In genomic region chr11:83724704-83725114, GRCh38 we compare ENCODE assay signal across 8 cellular contexts.
DNase-seq lines count a peak whose midpoint lies in the region; ATAC-seq and TF ChIP-seq lines count a peak whose summit lies in the region.

No MANE protein-coding gene starts in this region.

- H3K27me3 ChIP-seq in SK-N-SH (ENCODE audit: insufficient read depth) (no peaks in the 10 kb centered on the region), left ventricle myocardium inferior (ENCODE audit: low read depth) (no peaks in the 10 kb centered on the region)

- H2AFZ ChIP-seq in SK-N-SH (ENCODE audit: low read depth): peak overlapping the region; percentile 43; the same call in 1 of the 2 replicates

- no peaks in the 10 kb centered on the region for H4K20me1 ChIP-seq in SK-N-SH (ENCODE audit: insufficient read depth)

- H3F3A ChIP-seq in SK-N-SH (replicated peaks; ENCODE audit: insufficient read depth): no peaks in the 10 kb centered on the region

- no peak for ATAC-seq in GM21423 (IDR thresholded peaks at IDR 0.05; ENCODE audit: unreplicated experiment)

- H3K4me1 ChIP-seq in SK-N-SH (ENCODE audit: control insufficient read depth in 1 of 2, insufficient read depth in 2 of 2, low read depth in 1 of 2, low read length in 1 of 2): peaks cover 13 to 34% of the 10 kb centered on the region in 2 experiments; a peak in 3 of 4 replicates
- peaks cover 17% of the 10 kb centered on the region for H3K4me1 ChIP-seq in left ventricle myocardium inferior

- H3K27ac ChIP-seq in SK-N-SH (ENCODE audit: low read depth in 2 of 2, low read length in 1 of 2) (peak overlapping the region in 1 of 2 experiments; percentile 22; a peak in 1 of 4 replicates), left ventricle myocardium inferior (replicated peaks) (peak overlapping the region; percentile 10)

- H3K9me2 ChIP-seq in SK-N-SH: no peaks in the 10 kb centered on the region

- DNase-seq in GM03348 (ENCODE audit: low spot score): peak; percentile 9
- peak; percentile 27 for DNase-seq in SK-N-SH
- no peak for DNase-seq in left ventricle myocardium inferior
- DNase-seq in retina: peak; percentile 28
- DNase-seq in NCI-H1930 (lab: John Stamatoyannopoulos, UW): no peak
- no peak for DNase-seq in activated gamma-delta T cell (lab: John Stamatoyannopoulos, UW)
- DNase-seq in germinal center (ENCODE audit: low spot score): no peak

- TF ChIP-seq EP300 in SK-N-SH (IDR thresholded peaks at IDR 0.05; ENCODE audit: borderline replicate concordance in 1 of 2, low read depth in 1 of 2, low read length in 1 of 2): no peak

- CTCF ChIA-PET in SK-N-SH (lab: Yijun Ruan, JAX): interaction anchor here (0.8 to 4.4 kb wide), 6 partner anchors 15 to 434 kb away, joined by 3 to 30 read pairs (median 4); no protein-coding TSS in a partner anchor

- H3K9me3 ChIP-seq in SK-N-SH (no peaks in the 10 kb centered on the region), left ventricle myocardium inferior (replicated peaks) (no peaks in the 10 kb centered on the region)

- peak; percentile 30 for TF ChIP-seq RAD21 in SK-N-SH (IDR thresholded peaks at IDR 0.05; ENCODE audit: low read length)

- no peak overlapping the region for H3K9ac ChIP-seq in SK-N-SH

- intact Hi-C loops in left ventricle myocardium inferior (cut with micrococcal nuclease): no loop called here

- 62% methylated on average over 3 of the region's 3 CpGs for WGBS in SK-N-SH (ENCODE audit: low lambda C conversion rate)

- H3K4me2 ChIP-seq in SK-N-SH: no peak overlapping the region; the same call in 1 of the 2 replicates

- H3K36me3 ChIP-seq in SK-N-SH (replicated peaks in 1 of 2; ENCODE audit: control insufficient read depth in 1 of 2, insufficient read depth in 2 of 2, low read length in 1 of 2) (no peaks in the 10 kb centered on the region), left ventricle myocardium inferior (no peaks in the 10 kb centered on the region)

- H3K79me2 ChIP-seq in SK-N-SH (ENCODE audit: insufficient read depth): no peaks in the 10 kb centered on the region

- H3K4me3 ChIP-seq in SK-N-SH (ENCODE audit: low read depth in 2 of 2, low read length in 1 of 2) (no peak overlapping the region; a peak in 1 of 4 replicates), left ventricle myocardium inferior (peak overlapping the region; percentile 62)

- POLR2A ChIA-PET in SK-N-SH (lab: Yijun Ruan, JAX): no interaction called here

- TF ChIP-seq CTCF in SK-N-SH (IDR thresholded peaks at IDR 0.05) (no peak), left ventricle myocardium inferior (IDR thresholded peaks at IDR 0.05; ENCODE audit: borderline replicate concordance) (no peak)

TF ChIP-seq in SK-N-SH, 30 proteins besides CTCF, POLR2A, EP300 and RAD21:
- no peak for TF ChIP-seq RFX5 (IDR thresholded peaks at IDR 0.05; ENCODE audit: low read length)
- TF ChIP-seq SMC3 (IDR thresholded peaks at IDR 0.05; ENCODE audit: low read depth, low read length): no peak
- no peak for TF ChIP-seq RXRA (IDR thresholded peaks at IDR 0.05; ENCODE audit: borderline replicate concordance, low read depth)
- TF ChIP-seq FOSL2 (IDR thresholded peaks at IDR 0.05; ENCODE audit: borderline replicate concordance, low read depth): no peak
- TF ChIP-seq FOXJ3 (CRISPR knock-in tag; IDR thresholded peaks at IDR 0.05): no peak
- no peak for TF ChIP-seq PBX3 (IDR thresholded peaks at IDR 0.05)
- no peak for TF ChIP-seq REST (IDR thresholded peaks at IDR 0.05; ENCODE audit: low read depth, low read length)
- no peak for TF ChIP-seq SIN3A (IDR thresholded peaks at IDR 0.05; ENCODE audit: borderline replicate concordance, low read depth, low read length)
- TF ChIP-seq USF1 (IDR thresholded peaks at IDR 0.05; ENCODE audit: borderline replicate concordance, low read depth): no peak
- TF ChIP-seq IRF3 (IDR thresholded peaks at IDR 0.05; ENCODE audit: low read depth, low read length): no peak
- TF ChIP-seq GATA2 (CRISPR knock-in tag; IDR thresholded peaks at IDR 0.05): no peak
- TF ChIP-seq RCOR1 (IDR thresholded peaks at IDR 0.05; ENCODE audit: low read length): no peak
- no peak for TF ChIP-seq TEAD4 (IDR thresholded peaks at IDR 0.05; ENCODE audit: borderline replicate concordance, insufficient read depth)
- no peak for TF ChIP-seq TAF1 (IDR thresholded peaks at IDR 0.05; ENCODE audit: borderline replicate concordance, low read depth, low read length)
- no peak for TF ChIP-seq ZBTB33 (IDR thresholded peaks at IDR 0.05; ENCODE audit: borderline replicate concordance, low read depth)

Comparison
In these comparisons a context has a peak if more than half of its experiments do, and no peak if none do; other contexts are left out.
1. DNase-seq: peak in GM03348 (single experiment), SK-N-SH (single experiment) and retina (single experiment); none in left ventricle myocardium inferior (single experiment), NCI-H1930 (0 of 2), activated gamma-delta T cell (single experiment) and germinal center (single experiment).